1 cellular context compared by ENCODE assay signal in genomic region chr10:116540814-116541213, GRCh38.
TF ChIP-seq lines count a peak whose summit lies in the region.

No MANE protein-coding gene starts in this region.

TF ChIP-seq in IMR-90, 13 proteins besides CTCF, POLR2A, EP300 and RAD21:
- TF ChIP-seq USF2 (IDR thresholded peaks at IDR 0.05; ENCODE audit: low read depth, low read length) (no peak), ELK1 (IDR thresholded peaks at IDR 0.05; ENCODE audit: borderline replicate concordance, low read depth, low read length) (no peak), MXI1 (IDR thresholded peaks at IDR 0.05; ENCODE audit: borderline replicate concordance, low read depth, low read length) (no peak), SMC3 (IDR thresholded peaks at IDR 0.05; ENCODE audit: low read depth, low read length) (no peak), CEBPB (IDR thresholded peaks at IDR 0.05; ENCODE audit: low read depth, low read length) (peak; percentile 46; the same call in 1 of the 2 replicates)
